ENCODE assay signal across 15 cellular contexts in the genomic region with DNA sequence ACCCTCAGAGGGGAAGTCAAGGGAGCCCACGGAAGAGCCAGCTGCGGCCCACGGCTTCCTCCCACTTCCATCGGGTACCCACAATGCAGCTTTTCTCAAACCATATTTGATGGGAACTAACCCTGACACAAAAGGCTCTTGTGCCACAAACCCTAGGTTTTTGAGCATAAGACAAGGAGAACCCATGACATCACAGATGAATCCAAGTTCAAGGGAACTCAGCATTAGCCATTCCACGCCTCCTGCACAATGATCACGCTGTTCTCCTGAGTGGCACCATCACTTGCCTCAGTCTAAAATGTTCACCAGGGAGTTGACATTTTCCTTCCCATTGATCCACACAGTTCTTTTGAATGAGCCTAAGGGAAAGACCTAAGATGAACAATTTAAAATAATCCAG.
DNase-seq lines count a peak whose midpoint lies in the region; ATAC-seq and TF ChIP-seq lines count a peak whose summit lies in the region.
"Had no signal": no experiment of that assay in that cellular context is flagged by ENCODE, and none has a peak within 500 bp of the region (broad histone marks: within the 10 kb centered on the region; RNA-seq: fewer than 3 reads in every experiment).

No MANE protein-coding gene starts in this region.

- no peak overlapping the region for H2AFZ ChIP-seq in mammary epithelial cell (ENCODE audit: low read depth, low read length)
- H2AFZ ChIP-seq: GM23248 had no signal

- no peaks in the 10 kb centered on the region for H3K79me2 ChIP-seq in mammary epithelial cell (ENCODE audit: insufficient read depth, low read length)

- TF ChIP-seq CTCF in upper lobe of right lung (IDR thresholded peaks at IDR 0.05) (no peak), heart right ventricle (IDR thresholded peaks at IDR 0.05) (no peak), mammary epithelial cell (conservative IDR thresholded peaks at IDR 0.05 in 1 of 2, IDR thresholded peaks at IDR 0.05 in 1 of 2; ENCODE audit: extremely low read depth in 1 of 2, insufficient read depth in 1 of 2, low read depth in 1 of 2, low read length in 2 of 2) (no peak)

- BruUV-seq in mammary epithelial cell (replicated peaks; lab: Mats Ljungman, UMichigan): no TSS peak

- H3K9me3 ChIP-seq in upper lobe of right lung (no peaks in the 10 kb centered on the region), heart right ventricle (no peaks in the 10 kb centered on the region), mammary epithelial cell (replicated peaks; ENCODE audit: insufficient read depth, low read length) (peaks cover 5% of the 10 kb centered on the region)
- H3K9me3 ChIP-seq: BLaER1 had no signal

- H3K36me3 ChIP-seq in upper lobe of right lung (no peaks in the 10 kb centered on the region), heart right ventricle (peaks cover 0 to 8% (median 0%) of the 10 kb centered on the region in 9 donors), mammary epithelial cell (ENCODE audit: insufficient read depth, low read length) (no peaks in the 10 kb centered on the region)
- H3K36me3 ChIP-seq: BLaER1 had no signal

- ATAC-seq in sciatic nerve: peak; percentile 10
- peak; percentile 48 for ATAC-seq in upper lobe of right lung
- no peak for ATAC-seq in heart right ventricle
- ATAC-seq: HCT116 had no signal

- WGBS in heart right ventricle, 2 donors: 89 to 92% methylated on average over 6 of the region's 6 CpGs
- 37% methylated on average over 3 of the region's 6 CpGs for WGBS in mammary epithelial cell (ENCODE audit: low coverage, missing lambda C conversion rate)

- intact Hi-C loops in sciatic nerve (cut with DNase I) (no loop called here), upper lobe of right lung (cut with DNase I) (no loop called here), heart right ventricle (cut with DNase I) (no loop called here), mammary epithelial cell (cut with micrococcal nuclease) (no loop called here)

- H3K4me1 ChIP-seq in upper lobe of right lung (no peaks in the 10 kb centered on the region), heart right ventricle (peaks cover 0 to 9% (median 5%) of the 10 kb centered on the region in 9 donors), mammary epithelial cell (ENCODE audit: insufficient read depth, low read length) (no peaks in the 10 kb centered on the region)

- H3K27ac ChIP-seq in upper lobe of right lung: no peak overlapping the region
- no peak overlapping the region for H3K27ac ChIP-seq in heart right ventricle
- no peak overlapping the region for H3K27ac ChIP-seq in mammary epithelial cell (ENCODE audit: insufficient read depth, low read depth, low read length)
- H3K27ac ChIP-seq: BLaER1, GM23248, HL-60 had no signal

- no peak overlapping the region for H3K4me2 ChIP-seq in mammary epithelial cell (ENCODE audit: insufficient read depth, low read depth, low read length)
- H3K4me2 ChIP-seq: BLaER1 had no signal

- no peak overlapping the region for H3K9ac ChIP-seq in mammary epithelial cell (ENCODE audit: insufficient read depth, low read length)
- H3K9ac ChIP-seq: BLaER1, GM23248 had no signal

- dilution Hi-C loops in mammary epithelial cell (cut with HindIII; ENCODE audit: low sequenced_read_pairs): no loop called here

- peak; percentile 27 for DNase-seq in RPMI7951 (ENCODE audit: low read depth)
- peak; percentile 15 for DNase-seq in islet precursor cell
- DNase-seq in sciatic nerve (ENCODE audit: low spot score): no peak
- DNase-seq in upper lobe of right lung: no peak
- DNase-seq in heart right ventricle: no peak
- DNase-seq in mammary epithelial cell: no peak
- no peak for DNase-seq in KBM-7
- DNase-seq: 8988T; AML-193; CD8-positive, alpha-beta memory T cell; DMS53; GM23248 had no signal

- in situ Hi-C loops in mammary epithelial cell (cut with MboI; ENCODE audit: low sequenced_read_pairs in 2 of 2): no loop called here
- in situ Hi-C loops in KBM-7 (cut with MboI; ENCODE audit: low pct_unique_long_range_greater_than_20kb, low sequenced_read_pairs): no loop called here

- CTCF ChIA-PET in mammary epithelial cell (lab: Charles Lee; ENCODE audit: low non-redundant PET): no interaction called here

- no peaks in the 10 kb centered on the region for H4K20me1 ChIP-seq in mammary epithelial cell (ENCODE audit: insufficient read depth, low read length)
- H4K20me1 ChIP-seq: BLaER1 had no signal

- H3K4me3 ChIP-seq in upper lobe of right lung (no peak overlapping the region), heart right ventricle (no peak overlapping the region), mammary epithelial cell (replicated peaks in 1 of 3; ENCODE audit: insufficient read depth in 1 of 3, low read depth in 2 of 3, low read length in 3 of 3) (no peak overlapping the region)
- H3K4me3 ChIP-seq: BLaER1, GM23248 had no signal

- H3K27me3 ChIP-seq in upper lobe of right lung (no peaks in the 10 kb centered on the region), heart right ventricle (no peaks in the 10 kb centered on the region), mammary epithelial cell (ENCODE audit: insufficient read depth, low read length) (no peaks in the 10 kb centered on the region)
- H3K27me3 ChIP-seq: BLaER1 had no signal

Comparison
In these comparisons a context has a peak if more than half of its experiments do, and no peak if none do; other contexts are left out.
1. DNase-seq: peak in RPMI7951 (single experiment) and islet precursor cell (single experiment); none in sciatic nerve (single experiment), upper lobe of right lung (single experiment), heart right ventricle (0 of 2), mammary epithelial cell (single experiment) and KBM-7 (single experiment).
2. ATAC-seq: peak in sciatic nerve (single experiment) and upper lobe of right lung (single experiment); none in heart right ventricle (0 of 8).